In genomic region chr19:49301165-49301865, GRCh38 we compare ENCODE assay signal across 8 cellular contexts. TPM values are rescaled to one million over a fixed set of nuclear protein-coding genes. Genes with fewer than 3 reads are reported as not detected.
A peak's percentile ranks its signal among the peaks of the same experiment; 100 is the strongest.
DNase-seq lines count a peak whose midpoint lies in the region; ATAC-seq and TF ChIP-seq lines count a peak whose summit lies in the region.

No MANE protein-coding gene starts in this region.

- peaks cover 4% of the 10 kb centered on the region for H3K4me1 ChIP-seq in OCI-LY1 (ENCODE audit: insufficient read depth, low read length, severe bottlenecking)
- peaks cover 0 to 11% (median 5%) of the 10 kb centered on the region in 4 donors for H3K4me1 ChIP-seq in esophagus muscularis mucosa

- H3K9me3 ChIP-seq in OCI-LY1 (ENCODE audit: low read length) = no peaks in the 10 kb centered on the region
- H3K9me3 ChIP-seq in esophagus muscularis mucosa = peaks cover 0 to 6% (median 2%) of the 10 kb centered on the region in 4 donors

- peak; percentile 6 for DNase-seq in DMS53 treated with DMSO at 0.1 percent for 48 hours (lab: John Stamatoyannopoulos, UW; ENCODE audit: unreplicated experiment)
- DNase-seq in activated T-cell treated with anti-CD3 and anti-CD28 coated beads for 24 hours (ENCODE audit: low read depth) = peak; percentile 75
- DNase-seq in esophagus muscularis mucosa (ENCODE audit: extremely low spot score) = no peak
- peak; percentile 48 to 86 (median 70) for DNase-seq in naive thymus-derived CD8-positive, alpha-beta T cell
- DNase-seq in stimulated activated CD8-positive, alpha-beta memory T cell treated with anti-CD3 and anti-CD28 coated beads, Interleukin-7, amount 100 ng/mL, for 24 hours (ENCODE audit: low read depth) = peak; percentile 80
- DNase-seq in T1000 (lab: John Stamatoyannopoulos, UW) = no peak

- intact Hi-C loops in esophagus muscularis mucosa (cut with DNase I) = no loop called here

- WGBS in esophagus muscularis mucosa = 24% methylated on average over 8 of the region's 8 CpGs

- H3K27me3 ChIP-seq in OCI-LY1 (ENCODE audit: insufficient read depth, low read length) = no peaks in the 10 kb centered on the region
- no peaks in the 10 kb centered on the region for H3K27me3 ChIP-seq in esophagus muscularis mucosa

- H3K9me3 Mint-ChIP-seq in naive thymus-derived CD8-positive, alpha-beta T cell = peaks cover 0 to 9% (median 2%) of the 10 kb centered on the region in 9 donors

- no peak overlapping the region for H3K4me3 ChIP-seq in OCI-LY1 (ENCODE audit: low read depth, low read length, poor library complexity, severe bottlenecking)
- peak overlapping the region in 1 of 4 donors; percentile 33 for H3K4me3 ChIP-seq in esophagus muscularis mucosa

- 0 out of 2 replicates have a peak, but pooled peaks cover 2% of the 10 kb centered on the region for H3F3A ChIP-seq in OCI-LY1 (ENCODE audit: insufficient read depth, low read length)

- H3K27ac ChIP-seq in OCI-LY1 (ENCODE audit: low read depth, low read length, poor library complexity, severe bottlenecking) (no peak overlapping the region), esophagus muscularis mucosa (replicated peaks in 1 of 4) (no peak overlapping the region)

- TF ChIP-seq POLR2A in esophagus muscularis mucosa (IDR thresholded peaks at IDR 0.05; ENCODE audit: low read depth) = no peak

- H3K27ac Mint-ChIP-seq in naive thymus-derived CD8-positive, alpha-beta T cell = peak overlapping the region in 2 of 10 donors; percentile 31 to 33

- H4K20me1 ChIP-seq in OCI-LY1 (ENCODE audit: insufficient read depth, low read length) = no peaks in the 10 kb centered on the region

- H3K9ac ChIP-seq in OCI-LY1 (ENCODE audit: low read length) = no peak overlapping the region

- peak; percentile 92 for TF ChIP-seq CTCF in OCI-LY1 (IDR thresholded peaks at IDR 0.05; ENCODE audit: low read length)
- peak; percentile 54 to 74 (median 67) for TF ChIP-seq CTCF in esophagus muscularis mucosa (IDR thresholded peaks at IDR 0.05)

- no peak overlapping the region for H2AFZ ChIP-seq in OCI-LY1 (ENCODE audit: low read length)

- H3K27me3 Mint-ChIP-seq in naive thymus-derived CD8-positive, alpha-beta T cell = no peaks in the 10 kb centered on the region

- peak; percentile 62 for ATAC-seq in HG03280 (IDR thresholded peaks at IDR 0.05; ENCODE audit: unreplicated experiment)
- peak; percentile 93 to 98 for ATAC-seq in naive thymus-derived CD8-positive, alpha-beta T cell

- peak overlapping the region in 1 of 10 donors; percentile 19 for H3K4me3 Mint-ChIP-seq in naive thymus-derived CD8-positive, alpha-beta T cell

- H3K36me3 ChIP-seq in OCI-LY1 (ENCODE audit: insufficient read depth, low read length) (peaks cover 4% of the 10 kb centered on the region; the same call in 1 of the 2 replicates), esophagus muscularis mucosa (no peaks in the 10 kb centered on the region)

- peaks cover 0 to 7% (median 0%) of the 10 kb centered on the region in 3 donors for H3K36me3 Mint-ChIP-seq in naive thymus-derived CD8-positive, alpha-beta T cell

- H3K4me1 Mint-ChIP-seq in naive thymus-derived CD8-positive, alpha-beta T cell = peaks cover 2 to 10% (median 7%) of the 10 kb centered on the region in 4 donors

- peak overlapping the region; percentile 58 for H3K4me2 ChIP-seq in OCI-LY1 (ENCODE audit: low read length)

- H3K9me2 ChIP-seq in OCI-LY1 (ENCODE audit: low read depth, low read length) = no peaks in the 10 kb centered on the region

- POLR2A ChIA-PET in naive thymus-derived CD8-positive, alpha-beta T cell (lab: Charles Lee) = interaction anchor here (1.0 kb wide), 1 partner anchor 125 kb away, joined by 3 read pairs; no protein-coding TSS in a partner anchor

- no peaks in the 10 kb centered on the region for H3K79me2 ChIP-seq in OCI-LY1 (ENCODE audit: insufficient read depth, low read length)

- TF ChIP-seq EP300 in esophagus muscularis mucosa (IDR thresholded peaks at IDR 0.05) = no peak

RNA-seq across cellular contexts. Expression of gene SLC6A16, which starts 23.7 kb away (rescaled TPM):
- total RNA-seq in esophagus muscularis mucosa = 1 to 10 TPM in 3 of 4 donors, under 1 TPM in 1; 0.83 to 4.1 (median 2.5) TPM
- total RNA-seq in naive thymus-derived CD8-positive, alpha-beta T cell = 1 to 10 TPM; 6.0 to 6.9 TPM
- polyA plus RNA-seq in naive thymus-derived CD8-positive, alpha-beta T cell = 1 to 10 TPM in 2 of 3 donors, under 1 TPM in 1; 0.97 to 1.5 (median 1.4) TPM

RNA-seq across cellular contexts. Expression of gene CD37, which starts 33.9 kb away (rescaled TPM):
- 10 to 100 TPM in 2 of 4 donors, 1 to 10 TPM in 2; 8.0 to 22.4 (median 11.6) TPM for total RNA-seq in esophagus muscularis mucosa
- total RNA-seq in naive thymus-derived CD8-positive, alpha-beta T cell = 100 to 1,000 TPM; 328 to 337 TPM
- polyA plus RNA-seq in naive thymus-derived CD8-positive, alpha-beta T cell = 100 to 1,000 TPM; 148 to 192 (median 177) TPM

Comparison
In these comparisons a context has a peak if more than half of its experiments do, and no peak if none do; other contexts are left out.
1. DNase-seq: peak in DMS53 treated with DMSO at 0.1 percent for 48 hours (single experiment), activated T-cell treated with anti-CD3 and anti-CD28 coated beads for 24 hours (single experiment), naive thymus-derived CD8-positive, alpha-beta T cell (10 of 10) and stimulated activated CD8-positive, alpha-beta memory T cell treated with anti-CD3 and anti-CD28 coated beads, Interleukin-7, amount 100 ng/mL, for 24 hours (single experiment); none in esophagus muscularis mucosa (single experiment) and T1000 (single experiment).
2. RNA of gene CD37, which starts 33.9 kb away (total RNA-seq): 328 to 337 TPM in naive thymus-derived CD8-positive, alpha-beta T cell; 8.0 to 22.4 TPM in esophagus muscularis mucosa; every median in the first group is over 10 times any median in the second.